In genomic region chr1:44674113-44675000, GRCh38 we compare ENCODE assay signal across 8 cellular contexts. TPM values are rescaled to one million over a fixed set of nuclear protein-coding genes. Genes with fewer than 3 reads are reported as not detected.
A peak's percentile ranks its signal among the peaks of the same experiment; 100 is the strongest.
DNase-seq lines count a peak whose midpoint lies in the region; ATAC-seq and TF ChIP-seq lines count a peak whose summit lies in the region.

ARMH1 (plus strand) TSS chr1:44674714; CDS start chr1:44689698, 14,984 bp downstream.
TMEM53 (minus strand) TSS chr1:44674481; CDS start chr1:44674391, 90 bp downstream.

- H3K9me3 Mint-ChIP-seq in activated B cell treated with CpG ODN at 0.5 μM for 24 hours (no peaks in the 10 kb centered on the region), immature natural killer cell (no peaks in the 10 kb centered on the region)

- H3K4me3 Mint-ChIP-seq in activated B cell treated with CpG ODN at 0.5 μM for 24 hours = peak within 1 kb of the TSS; percentile 87
- H3K4me3 Mint-ChIP-seq in immature natural killer cell = peak within 1 kb of the TSS; percentile 88 to 95 (median 93)

- POLR2A ChIA-PET in activated B cell treated with CpG ODN at 0.5 μM for 24 hours (lab: Charles Lee) = interaction anchor here (0.6 to 5.5 kb wide), 28 partner anchors 9 to 1138 kb away, joined by 3 to 89 read pairs (median 5); partner anchors contain the start of genes BTBD19, DMAP1, DPH2 and EIF2B3

- peak within 1 kb of the TSS; percentile 93 for H3K27ac Mint-ChIP-seq in activated B cell treated with CpG ODN at 0.5 μM for 24 hours
- H3K27ac Mint-ChIP-seq in immature natural killer cell = peak within 1 kb of the TSS; percentile 84 to 93 (median 90)

- intact Hi-C loops in activated B cell treated with CpG ODN at 0.5 μM for 24 hours (cut with micrococcal nuclease) = loop anchor here (1.0 to 5.0 kb wide), 11 partner anchors 24 to 1078 kb away; partner anchors contain the start of genes DMAP1, GPBP1L1, IPP and KIF2C

- H3K4me1 Mint-ChIP-seq in activated B cell treated with CpG ODN at 0.5 μM for 24 hours = peaks cover 32% of the 10 kb centered on the region
- H3K4me1 Mint-ChIP-seq in immature natural killer cell = peaks cover 27 to 32% of the 10 kb centered on the region in 2 donors

- TF ChIP-seq CTCF in activated B cell treated with CpG ODN at 0.5 μM for 24 hours (IDR thresholded peaks at IDR 0.05) = no peak

- peak within 1 kb of the TSS; percentile 99 for H3K27ac ChIP-seq in caudate nucleus (ENCODE audit: low read depth, low read length)

- peaks cover 5% of the 10 kb centered on the region for H3K36me3 Mint-ChIP-seq in activated B cell treated with CpG ODN at 0.5 μM for 24 hours (ENCODE audit: low read depth)
- H3K36me3 Mint-ChIP-seq in immature natural killer cell = peaks cover 0 to 8% (median 0%) of the 10 kb centered on the region in 3 donors

- CTCF ChIA-PET in activated B cell treated with CpG ODN at 0.5 μM for 24 hours (lab: Charles Lee) = interaction anchor here (0.7 to 3.3 kb wide), 7 partner anchors 9 to 56 kb away, joined by 3 to 11 read pairs (median 3); partner anchors contain the start of gene RNU5D-1

- DNase-seq in AG08396 (ENCODE audit: low spot score) (peak; percentile 97), NCI-H2227 (lab: John Stamatoyannopoulos, UW; ENCODE audit: unreplicated experiment) (peak; percentile 99), activated B cell treated with CpG ODN at 0.5 μM for 24 hours (peak; percentile 98), caudate nucleus (lab: John Stamatoyannopoulos, UW) (peak; percentile 88 to 100 (median 99)), immature natural killer cell (peak; percentile 97 to 99 (median 98)), smooth muscle cell of the brain vasculature (ENCODE audit: low read depth, low spot score) (peak; percentile 99)

- no peaks in the 10 kb centered on the region for H3K27me3 Mint-ChIP-seq in activated B cell treated with CpG ODN at 0.5 μM for 24 hours
- H3K27me3 Mint-ChIP-seq in immature natural killer cell (ENCODE audit: low read depth in 3 of 3) = peaks cover 2 to 5% (median 2%) of the 10 kb centered on the region in 3 donors

- ATAC-seq in GM18909 (IDR thresholded peaks at IDR 0.05; ENCODE audit: poor library complexity, unreplicated experiment) (peak; percentile 90), HG03159 (IDR thresholded peaks at IDR 0.05; ENCODE audit: unreplicated experiment) (peak; percentile 91), activated B cell treated with CpG ODN at 0.5 μM for 24 hours (ENCODE audit: low read depth) (peak; percentile 90)

RNA-seq across cellular contexts. Expression of gene ARMH1, which starts in this region (rescaled TPM):
- total RNA-seq in activated B cell treated with CpG ODN at 0.5 μM for 24 hours = 18.1 and 19.9 TPM in 2 replicates
- polyA plus RNA-seq in immature natural killer cell = 1 to 10 TPM in 1 of 3 donors, under 1 TPM in 1, not detected in 1; 0.50 to 1.6 TPM

RNA-seq across cellular contexts. Expression of gene TMEM53, which starts in this region (rescaled TPM):
- 4.6 and 4.8 TPM in 2 replicates for total RNA-seq in activated B cell treated with CpG ODN at 0.5 μM for 24 hours
- polyA plus RNA-seq in immature natural killer cell = 1 to 10 TPM; 4.2 to 8.8 (median 8.7) TPM

Comparison
In these comparisons a context has a peak if more than half of its experiments do, and no peak if none do; other contexts are left out.
1. Peak in every context shown above with its lines: DNase-seq, ATAC-seq and H3K27ac ChIP-seq.